Comparison of ENCODE assay signal across 12 cellular contexts in the genomic region with DNA sequence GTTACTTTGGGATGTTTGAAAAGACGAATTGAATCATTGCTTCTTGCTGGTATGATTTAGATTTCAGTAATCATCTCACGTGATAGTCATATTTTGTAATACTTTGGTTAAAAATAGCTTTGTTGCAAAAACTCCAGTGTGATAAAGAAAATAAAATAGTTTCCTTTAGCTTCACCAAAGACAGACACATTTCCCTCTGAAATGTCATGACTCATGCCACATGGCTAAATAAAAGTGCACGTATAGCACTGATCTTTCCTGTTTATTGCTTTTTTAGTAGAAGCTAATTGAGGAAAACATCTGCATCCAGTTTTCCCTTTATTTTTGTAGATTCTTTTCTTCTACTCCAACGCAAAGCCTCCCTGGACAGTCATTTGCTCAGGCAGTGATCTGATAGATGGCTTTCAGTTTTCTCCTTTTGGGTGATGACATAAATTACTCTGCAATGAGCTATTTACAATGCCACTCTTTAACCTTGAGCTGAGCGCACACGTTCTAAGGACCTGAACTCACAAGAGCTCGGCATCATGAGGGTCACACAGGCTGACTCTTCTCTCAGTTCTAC.
DNase-seq lines count a peak whose midpoint lies in the region; ATAC-seq and TF ChIP-seq lines count a peak whose summit lies in the region.
"Had no signal": no experiment of that assay in that cellular context is flagged by ENCODE, and none has a peak within 500 bp of the region (broad histone marks: within the 10 kb centered on the region; RNA-seq: fewer than 3 reads in every experiment).

No MANE protein-coding gene starts in this region.

- no peaks in the 10 kb centered on the region for H3K27me3 ChIP-seq in SK-N-SH (ENCODE audit: insufficient read depth)
- no peaks in the 10 kb centered on the region for H3K27me3 ChIP-seq in foreskin keratinocyte
- H3K27me3 ChIP-seq in skeletal muscle tissue (ENCODE audit: control insufficient read depth in 3 of 3, insufficient read depth in 3 of 3, low read length in 3 of 3), result no peaks in the 10 kb centered on the region

- peak overlapping the region; percentile 43; the same call in 1 of the 2 replicates for H3K4me2 ChIP-seq in SK-N-SH

- H3K9me2 ChIP-seq in SK-N-SH, result no peaks in the 10 kb centered on the region

- H3K36me3 ChIP-seq in SK-N-SH (replicated peaks in 1 of 2; ENCODE audit: control insufficient read depth in 1 of 2, insufficient read depth in 2 of 2, low read length in 1 of 2) (no peaks in the 10 kb centered on the region), skeletal muscle tissue (ENCODE audit: control insufficient read depth in 3 of 3, insufficient read depth in 3 of 3, low read length in 3 of 3) (no peaks in the 10 kb centered on the region)

- no peak overlapping the region for H2AFZ ChIP-seq in SK-N-SH (ENCODE audit: low read depth)

- TF ChIP-seq CTCF in SK-N-SH (IDR thresholded peaks at IDR 0.05) (no peak), foreskin keratinocyte (conservative IDR thresholded peaks at IDR 0.05) (no peak)

- peak overlapping the region; percentile 69 to 76 for H3K27ac ChIP-seq in SK-N-SH (ENCODE audit: low read depth in 2 of 2, low read length in 1 of 2)
- H3K27ac ChIP-seq in foreskin keratinocyte, result no peak overlapping the region
- H3K27ac ChIP-seq in skeletal muscle tissue (ENCODE audit: low read depth, low read length), result peak overlapping the region; percentile 16

- POLR2A ChIA-PET in SK-N-SH (lab: Yijun Ruan, JAX), result no interaction called here

- H3K79me2 ChIP-seq in SK-N-SH (ENCODE audit: insufficient read depth), result no peaks in the 10 kb centered on the region

- H3K4me3 ChIP-seq in SK-N-SH (ENCODE audit: low read depth in 2 of 2, low read length in 1 of 2), result no peak overlapping the region
- peak overlapping the region in 1 of 3 donors; percentile 9 for H3K4me3 ChIP-seq in skeletal muscle tissue (ENCODE audit: low read length in 3 of 3)

- CTCF ChIA-PET in SK-N-SH (lab: Yijun Ruan, JAX), result interaction anchor here (1.4 to 2.0 kb wide), 2 partner anchors 78 to 287 kb away, joined by 4 to 5 read pairs; no protein-coding TSS in a partner anchor

- H4K20me1 ChIP-seq in SK-N-SH (ENCODE audit: insufficient read depth), result no peaks in the 10 kb centered on the region

- H3K4me1 ChIP-seq in SK-N-SH (ENCODE audit: control insufficient read depth in 1 of 2, insufficient read depth in 2 of 2, low read depth in 1 of 2, low read length in 1 of 2) (peaks cover 3 to 26% of the 10 kb centered on the region in 2 experiments), foreskin keratinocyte (peaks cover 6% of the 10 kb centered on the region), skeletal muscle tissue (ENCODE audit: control insufficient read depth in 3 of 3, insufficient read depth in 3 of 3, low read length in 3 of 3) (peaks cover 4 to 6% (median 6%) of the 10 kb centered on the region in 3 donors)

- 38% methylated on average over 7 of the region's 7 CpGs for WGBS in SK-N-SH (ENCODE audit: low lambda C conversion rate)

- DNase-seq in EH (ENCODE audit: low read depth), result peak; percentile 98
- no peak for DNase-seq in SK-N-SH
- peak; percentile 29 to 62 for DNase-seq in foreskin keratinocyte
- no peak for DNase-seq in activated CD4-positive, alpha-beta T cell treated with anti-CD3 and anti-CD28 coated beads for 4 hours
- no peak for DNase-seq in putamen (ENCODE audit: low spot score)
- DNase-seq in activated CD8-positive, alpha-beta memory T cell treated with anti-CD3 and anti-CD28 coated beads, Interleukin-2, amount 50 U/mL, for 4 hours, result no peak
- DNase-seq: activated naive CD4-positive, alpha-beta T cell treated with Interleukin-2 at 50 U/mL for 16 hours; hippocampal formation; KG1; NCI-H526 had no signal

- H3K9me3 ChIP-seq in SK-N-SH (no peaks in the 10 kb centered on the region), skeletal muscle tissue (ENCODE audit: control insufficient read depth in 3 of 3, low read length in 3 of 3) (no peaks in the 10 kb centered on the region)

- H3F3A ChIP-seq in SK-N-SH (replicated peaks; ENCODE audit: insufficient read depth), result peaks cover 23% of the 10 kb centered on the region

- no peak for TF ChIP-seq RAD21 in SK-N-SH (IDR thresholded peaks at IDR 0.05; ENCODE audit: low read length)

- peak; percentile 21 to 59; a peak in 1 of 4 replicates for TF ChIP-seq EP300 in SK-N-SH (IDR thresholded peaks at IDR 0.05; ENCODE audit: borderline replicate concordance in 1 of 2, low read depth in 1 of 2, low read length in 1 of 2)

- ATAC-seq in foreskin keratinocyte, result peak; percentile 31
- no peak for ATAC-seq in HG03095 (IDR thresholded peaks at IDR 0.05; ENCODE audit: unreplicated experiment)

- no peak overlapping the region; the same call in 1 of the 2 replicates for H3K9ac ChIP-seq in SK-N-SH
- H3K9ac ChIP-seq in skeletal muscle tissue (ENCODE audit: low read depth in 1 of 3, low read length in 3 of 3), result no peak overlapping the region

TF ChIP-seq in SK-N-SH, 30 proteins besides CTCF, POLR2A, EP300 and RAD21 (continues in another document):
- no peak for TF ChIP-seq MXI1 (IDR thresholded peaks at IDR 0.05; ENCODE audit: low read depth, low read length)
- no peak for TF ChIP-seq FOXJ3 (CRISPR knock-in tag; IDR thresholded peaks at IDR 0.05)
- peak; percentile 12; the same call in 1 of the 2 replicates for TF ChIP-seq GABPA (IDR thresholded peaks at IDR 0.05; ENCODE audit: low read depth)
- TF ChIP-seq FOXM1 (IDR thresholded peaks at IDR 0.05; ENCODE audit: low read depth), result no peak
- peak; percentile 71 for TF ChIP-seq JUND (IDR thresholded peaks at IDR 0.05)
- TF ChIP-seq, protein P1, sequence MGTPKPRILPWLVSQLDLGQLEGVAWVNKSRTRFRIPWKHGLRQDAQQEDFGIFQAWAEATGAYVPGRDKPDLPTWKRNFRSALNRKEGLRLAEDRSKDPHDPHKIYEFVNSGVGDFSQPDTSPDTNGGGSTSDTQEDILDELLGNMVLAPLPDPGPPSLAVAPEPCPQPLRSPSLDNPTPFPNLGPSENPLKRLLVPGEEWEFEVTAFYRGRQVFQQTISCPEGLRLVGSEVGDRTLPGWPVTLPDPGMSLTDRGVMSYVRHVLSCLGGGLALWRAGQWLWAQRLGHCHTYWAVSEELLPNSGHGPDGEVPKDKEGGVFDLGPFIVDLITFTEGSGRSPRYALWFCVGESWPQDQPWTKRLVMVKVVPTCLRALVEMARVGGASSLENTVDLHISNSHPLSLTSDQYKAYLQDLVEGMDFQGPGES (IDR thresholded peaks at IDR 0.05; ENCODE audit: low read depth, low read length), result no peak
- no peak for TF ChIP-seq GATA2 (CRISPR knock-in tag; IDR thresholded peaks at IDR 0.05)
- TF ChIP-seq, protein P2, sequence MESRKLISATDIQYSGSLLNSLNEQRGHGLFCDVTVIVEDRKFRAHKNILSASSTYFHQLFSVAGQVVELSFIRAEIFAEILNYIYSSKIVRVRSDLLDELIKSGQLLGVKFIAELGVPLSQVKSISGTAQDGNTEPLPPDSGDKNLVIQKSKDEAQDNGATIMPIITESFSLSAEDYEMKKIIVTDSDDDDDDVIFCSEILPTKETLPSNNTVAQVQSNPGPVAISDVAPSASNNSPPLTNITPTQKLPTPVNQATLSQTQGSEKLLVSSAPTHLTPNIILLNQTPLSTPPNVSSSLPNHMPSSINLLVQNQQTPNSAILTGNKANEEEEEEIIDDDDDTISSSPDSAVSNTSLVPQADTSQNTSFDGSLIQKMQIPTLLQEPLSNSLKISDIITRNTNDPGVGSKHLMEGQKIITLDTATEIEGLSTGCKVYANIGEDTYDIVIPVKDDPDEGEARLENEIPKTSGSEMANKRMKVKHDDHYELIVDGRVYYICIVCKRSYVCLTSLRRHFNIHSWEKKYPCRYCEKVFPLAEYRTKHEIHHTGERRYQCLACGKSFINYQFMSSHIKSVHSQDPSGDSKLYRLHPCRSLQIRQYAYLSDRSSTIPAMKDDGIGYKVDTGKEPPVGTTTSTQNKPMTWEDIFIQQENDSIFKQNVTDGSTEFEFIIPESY (IDR thresholded peaks at IDR 0.05; ENCODE audit: borderline replicate concordance, low read depth), result no peak
- TF ChIP-seq YY1 (IDR thresholded peaks at IDR 0.05; ENCODE audit: low read depth), result no peak
- TF ChIP-seq TEAD4 (IDR thresholded peaks at IDR 0.05; ENCODE audit: borderline replicate concordance, insufficient read depth), result no peak; the same call in 1 of the 2 replicates
- no peak for TF ChIP-seq EZH2phosphoT487 (IDR thresholded peaks at IDR 0.05; ENCODE audit: borderline replicate concordance, low read depth)
- no peak for TF ChIP-seq NRF1 (IDR thresholded peaks at IDR 0.05; ENCODE audit: low read depth, low read length)
- no peak for TF ChIP-seq SMC3 (IDR thresholded peaks at IDR 0.05; ENCODE audit: low read depth, low read length)
- TF ChIP-seq, protein P3, sequence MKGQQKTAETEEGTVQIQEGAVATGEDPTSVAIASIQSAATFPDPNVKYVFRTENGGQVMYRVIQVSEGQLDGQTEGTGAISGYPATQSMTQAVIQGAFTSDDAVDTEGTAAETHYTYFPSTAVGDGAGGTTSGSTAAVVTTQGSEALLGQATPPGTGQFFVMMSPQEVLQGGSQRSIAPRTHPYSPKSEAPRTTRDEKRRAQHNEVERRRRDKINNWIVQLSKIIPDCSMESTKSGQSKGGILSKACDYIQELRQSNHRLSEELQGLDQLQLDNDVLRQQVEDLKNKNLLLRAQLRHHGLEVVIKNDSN (IDR thresholded peaks at IDR 0.05; ENCODE audit: borderline replicate concordance, low read depth), result no peak; the same call in 1 of the 2 replicates
- TF ChIP-seq MEF2A (IDR thresholded peaks at IDR 0.05; ENCODE audit: borderline replicate concordance, low read depth), result peak; percentile 83
- no peak for TF ChIP-seq RXRA (IDR thresholded peaks at IDR 0.05; ENCODE audit: borderline replicate concordance, low read depth)
- peak; percentile 82 for TF ChIP-seq TCF12 (IDR thresholded peaks at IDR 0.05)
- TF ChIP-seq, protein P4, sequence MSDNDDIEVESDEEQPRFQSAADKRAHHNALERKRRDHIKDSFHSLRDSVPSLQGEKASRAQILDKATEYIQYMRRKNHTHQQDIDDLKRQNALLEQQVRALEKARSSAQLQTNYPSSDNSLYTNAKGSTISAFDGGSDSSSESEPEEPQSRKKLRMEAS (IDR thresholded peaks at IDR 0.05; ENCODE audit: low read depth), result peak; percentile 84
- peak; percentile 66; the same call in 1 of the 2 replicates for TF ChIP-seq FOSL2 (IDR thresholded peaks at IDR 0.05; ENCODE audit: borderline replicate concordance, low read depth)
- TF ChIP-seq SIN3A (IDR thresholded peaks at IDR 0.05; ENCODE audit: borderline replicate concordance, low read depth, low read length), result no peak
- no peak for TF ChIP-seq NFIC (IDR thresholded peaks at IDR 0.05; ENCODE audit: borderline replicate concordance)

Comparison
In these comparisons a context has a peak if more than half of its experiments do, and no peak if none do; other contexts are left out.
1. DNase-seq: peak in EH (single experiment) and foreskin keratinocyte (2 of 2); none in SK-N-SH (single experiment), activated CD4-positive, alpha-beta T cell treated with anti-CD3 and anti-CD28 coated beads for 4 hours (0 of 2), putamen (single experiment) and activated CD8-positive, alpha-beta memory T cell treated with anti-CD3 and anti-CD28 coated beads, Interleukin-2, amount 50 U/mL, for 4 hours (single experiment).